Comparison of ENCODE assay signal across 1 cellular context in genomic region chr20:51327251-51327841, GRCh38.
TF ChIP-seq lines count a peak whose summit lies in the region.

No MANE protein-coding gene starts in this region.

TF ChIP-seq in GM23338, 12 proteins besides CTCF, POLR2A, EP300 and RAD21 (continued from another document):
- TF ChIP-seq ETS1 (IDR thresholded peaks at IDR 0.05) (no peak), JUNB (IDR thresholded peaks at IDR 0.05; ENCODE audit: unreplicated experiment) (no peak), STAT1 (IDR thresholded peaks at IDR 0.05; ENCODE audit: unreplicated experiment) (no peak), EZH2 (IDR thresholded peaks at IDR 0.05; ENCODE audit: low read depth, unreplicated experiment) (no peak), POLR2AphosphoS5 (IDR thresholded peaks at IDR 0.05; ENCODE audit: low read depth) (no peak), ZNF114 (CRISPR knock-in tag; IDR thresholded peaks at IDR 0.05) (no peak), NANOG (IDR thresholded peaks at IDR 0.05; ENCODE audit: borderline replicate concordance) (no peak), CREB1 (CRISPR knock-in tag; IDR thresholded peaks at IDR 0.05; ENCODE audit: low read depth) (no peak), REST (IDR thresholded peaks at IDR 0.05; ENCODE audit: unreplicated experiment) (no peak), ZNF331 (CRISPR knock-in tag; IDR thresholded peaks at IDR 0.05; ENCODE audit: low read depth) (no peak)
